ENCODE assay signal across 9 cellular contexts in genomic region chr4:123478859-123479345, GRCh38.
A peak's percentile ranks its signal among the peaks of the same experiment; 100 is the strongest.
DNase-seq lines count a peak whose midpoint lies in the region; ATAC-seq lines count a peak whose summit lies in the region.
"Had no signal": no experiment of that assay in that cellular context is flagged by ENCODE, and none has a peak within 500 bp of the region (broad histone marks: within the 10 kb centered on the region; RNA-seq: fewer than 3 reads in every experiment).

No MANE protein-coding gene starts in this region.

- peaks cover 6% of the 10 kb centered on the region for H3K36me3 Mint-ChIP-seq in activated T-helper 1 cell treated with anti-CD3 and anti-CD28 coated beads, Interleukin-12 subunit alpha, Interleukin-12 subunit beta, Interleukin-2, Interleukin-4 antibody, amounts not matched to agents 30 ng/mL and 10 ng/mL and 1 ng/mL, durations not matched to agents 14 hours and 24 hours and 36 hours (ENCODE audit: low read depth)
- no peaks in the 10 kb centered on the region for H3K36me3 Mint-ChIP-seq in stimulated activated naive CD8-positive, alpha-beta T cell treated with anti-CD3 and anti-CD28 coated beads, Interleukin-15, Interleukin-2, amounts not matched to agents 100 ng/mL and 50 ng/mL, for 24 hours (ENCODE audit: low read depth)

- intact Hi-C loops in activated T-helper 1 cell treated with anti-CD3 and anti-CD28 coated beads, Interleukin-12 subunit alpha, Interleukin-12 subunit beta, Interleukin-2, Interleukin-4 antibody, amounts not matched to agents 30 ng/mL and 10 ng/mL and 1 ng/mL, durations not matched to agents 14 hours and 24 hours and 36 hours (cut with micrococcal nuclease), result loop anchor here (1.0 to 5.0 kb wide), 5 partner anchors 10 to 80 kb away; no protein-coding TSS in a partner anchor

- H3K4me3 Mint-ChIP-seq in activated T-helper 1 cell treated with anti-CD3 and anti-CD28 coated beads, Interleukin-12 subunit alpha, Interleukin-12 subunit beta, Interleukin-2, Interleukin-4 antibody, amounts not matched to agents 30 ng/mL and 10 ng/mL and 1 ng/mL, durations not matched to agents 14 hours and 24 hours and 36 hours, result peak overlapping the region; percentile 20
- H3K4me3 Mint-ChIP-seq in stimulated activated naive CD8-positive, alpha-beta T cell treated with anti-CD3 and anti-CD28 coated beads, Interleukin-15, Interleukin-2, amounts not matched to agents 100 ng/mL and 50 ng/mL, for 24 hours, result peak overlapping the region; percentile 77

- H3K9me3 Mint-ChIP-seq in activated T-helper 1 cell treated with anti-CD3 and anti-CD28 coated beads, Interleukin-12 subunit alpha, Interleukin-12 subunit beta, Interleukin-2, Interleukin-4 antibody, amounts not matched to agents 30 ng/mL and 10 ng/mL and 1 ng/mL, durations not matched to agents 14 hours and 24 hours and 36 hours, result peaks cover 5% of the 10 kb centered on the region
- no peaks in the 10 kb centered on the region for H3K9me3 Mint-ChIP-seq in stimulated activated naive CD8-positive, alpha-beta T cell treated with anti-CD3 and anti-CD28 coated beads, Interleukin-15, Interleukin-2, amounts not matched to agents 100 ng/mL and 50 ng/mL, for 24 hours

- ATAC-seq in GM19023 (IDR thresholded peaks at IDR 0.05; ENCODE audit: unreplicated experiment), result no peak
- ATAC-seq: right cardiac atrium had no signal

- H3K27me3 Mint-ChIP-seq in activated T-helper 1 cell treated with anti-CD3 and anti-CD28 coated beads, Interleukin-12 subunit alpha, Interleukin-12 subunit beta, Interleukin-2, Interleukin-4 antibody, amounts not matched to agents 30 ng/mL and 10 ng/mL and 1 ng/mL, durations not matched to agents 14 hours and 24 hours and 36 hours (ENCODE audit: insufficient read depth), result no peaks in the 10 kb centered on the region
- H3K27me3 Mint-ChIP-seq in stimulated activated naive CD8-positive, alpha-beta T cell treated with anti-CD3 and anti-CD28 coated beads, Interleukin-15, Interleukin-2, amounts not matched to agents 100 ng/mL and 50 ng/mL, for 24 hours, result no peaks in the 10 kb centered on the region

- peak overlapping the region; percentile 27 for H3K27ac Mint-ChIP-seq in activated T-helper 1 cell treated with anti-CD3 and anti-CD28 coated beads, Interleukin-12 subunit alpha, Interleukin-12 subunit beta, Interleukin-2, Interleukin-4 antibody, amounts not matched to agents 30 ng/mL and 10 ng/mL and 1 ng/mL, durations not matched to agents 14 hours and 24 hours and 36 hours
- peak overlapping the region; percentile 88 for H3K27ac Mint-ChIP-seq in stimulated activated naive CD8-positive, alpha-beta T cell treated with anti-CD3 and anti-CD28 coated beads, Interleukin-15, Interleukin-2, amounts not matched to agents 100 ng/mL and 50 ng/mL, for 24 hours

- DNase-seq in SIG-M5 treated with dmso at 0.1 percent for 504 hours (lab: John Stamatoyannopoulos, UW; ENCODE audit: unreplicated experiment) (peak; percentile 52), SIG-M5 (lab: John Stamatoyannopoulos, UW) (no peak), islet precursor cell (peak; percentile 99), CD1c-positive myeloid dendritic cell (ENCODE audit: extremely low spot score) (no peak), NCI-H1930 (lab: John Stamatoyannopoulos, UW) (no peak)
- no peak for DNase-seq in activated T-helper 1 cell treated with anti-CD3 and anti-CD28 coated beads, Interleukin-12 subunit alpha, Interleukin-12 subunit beta, Interleukin-2, Interleukin-4 antibody, amounts not matched to agents 30 ng/mL and 10 ng/mL and 1 ng/mL, durations not matched to agents 14 hours and 24 hours and 36 hours (ENCODE audit: low spot score)
- DNase-seq: right cardiac atrium had no signal

- H3K4me1 Mint-ChIP-seq in activated T-helper 1 cell treated with anti-CD3 and anti-CD28 coated beads, Interleukin-12 subunit alpha, Interleukin-12 subunit beta, Interleukin-2, Interleukin-4 antibody, amounts not matched to agents 30 ng/mL and 10 ng/mL and 1 ng/mL, durations not matched to agents 14 hours and 24 hours and 36 hours (ENCODE audit: low read depth), result peaks cover 55% of the 10 kb centered on the region
- peaks cover 63% of the 10 kb centered on the region for H3K4me1 Mint-ChIP-seq in stimulated activated naive CD8-positive, alpha-beta T cell treated with anti-CD3 and anti-CD28 coated beads, Interleukin-15, Interleukin-2, amounts not matched to agents 100 ng/mL and 50 ng/mL, for 24 hours (ENCODE audit: low read depth)

Comparison
In these comparisons a context has a peak if more than half of its experiments do, and no peak if none do; other contexts are left out.
1. DNase-seq: peak in SIG-M5 treated with dmso at 0.1 percent for 504 hours (single experiment) and islet precursor cell (single experiment); none in SIG-M5 (single experiment), activated T-helper 1 cell treated with anti-CD3 and anti-CD28 coated beads, Interleukin-12 subunit alpha, Interleukin-12 subunit beta, Interleukin-2, Interleukin-4 antibody, amounts not matched to agents 30 ng/mL and 10 ng/mL and 1 ng/mL, durations not matched to agents 14 hours and 24 hours and 36 hours (single experiment), CD1c-positive myeloid dendritic cell (single experiment) and NCI-H1930 (0 of 2).